2 cellular contexts compared by ENCODE assay signal in genomic region chr3:133016838-133017309, GRCh38.
TF ChIP-seq lines count a peak whose summit lies in the region.

No MANE protein-coding gene starts in this region.

TF ChIP-seq in SK-N-SH treated with all-trans-retinoic acid at 6 μM for 48 hours, 23 proteins besides CTCF, POLR2A, EP300 and RAD21 (continued from another document):
- no peak for TF ChIP-seq PATZ1 (CRISPR knock-in tag; IDR thresholded peaks at IDR 0.05; ENCODE audit: borderline replicate concordance)
- TF ChIP-seq TCF4 (CRISPR knock-in tag; IDR thresholded peaks at IDR 0.05; ENCODE audit: borderline replicate concordance), result peak; percentile 100
- TF ChIP-seq SNAI2 (CRISPR knock-in tag; IDR thresholded peaks at IDR 0.05), result peak; percentile 69; the same call in 1 of the 2 replicates
- TF ChIP-seq TSHZ2 (CRISPR knock-in tag; IDR thresholded peaks at IDR 0.05), result peak; percentile 94
- 0 out of 2 replicates have a peak, but pooled peaks have one; percentile 19 for TF ChIP-seq ESRRG (CRISPR knock-in tag; IDR thresholded peaks at IDR 0.05)

TF ChIP-seq in K562, 482 proteins besides CTCF, POLR2A, EP300 and RAD21 (continued from another document):
- TF ChIP-seq TEAD4 (IDR thresholded peaks at IDR 0.05; ENCODE audit: low read length), result peak; percentile 61; the same call in 1 of the 2 replicates
- TF ChIP-seq TEAD4 (CRISPR knock-in tag; IDR thresholded peaks at IDR 0.05; ENCODE audit: borderline replicate concordance), result no peak
- TF ChIP-seq SPI1 (IDR thresholded peaks at IDR 0.05; ENCODE audit: borderline replicate concordance, low read depth, low read length), result peak; percentile 18; the same call in 1 of the 2 replicates
- TF ChIP-seq CC2D1A (IDR thresholded peaks at IDR 0.05), result peak; percentile 52; the same call in 1 of the 2 replicates
- peak; percentile 90 for TF ChIP-seq ZBTB5 (IDR thresholded peaks at IDR 0.05)
TF ChIP-seq in K562: peak in this region for 9.
